Comparison of ENCODE assay signal across 8 cellular contexts in genomic region chr9:114238919-114239879, GRCh38.
A peak's percentile ranks its signal among the peaks of the same experiment; 100 is the strongest.
DNase-seq lines count a peak whose midpoint lies in the region; ATAC-seq and TF ChIP-seq lines count a peak whose summit lies in the region.

No MANE protein-coding gene starts in this region.

- TF ChIP-seq CTCF in GM12873 (IDR thresholded peaks at IDR 0.05; ENCODE audit: insufficient read depth, low read depth, low read length, missing control alignments) (peak; percentile 20), parathyroid adenoma (IDR thresholded peaks at IDR 0.05) (no peak), ovary (IDR thresholded peaks at IDR 0.05) (no peak)

- H3K27me3 ChIP-seq in parathyroid adenoma (ENCODE audit: control insufficient read depth, insufficient read depth, low read length) (no peaks in the 10 kb centered on the region), ovary (no peaks in the 10 kb centered on the region)

- no peak overlapping the region for H3K9ac ChIP-seq in parathyroid adenoma

- H3K4me3 ChIP-seq in parathyroid adenoma (ENCODE audit: low read depth, low read length): no peak overlapping the region
- no peak overlapping the region for H3K4me3 ChIP-seq in ovary

- H3K4me1 ChIP-seq in parathyroid adenoma: no peaks in the 10 kb centered on the region
- peaks cover 16% of the 10 kb centered on the region for H3K4me1 ChIP-seq in ovary (ENCODE audit: insufficient read depth)

- H3K36me3 ChIP-seq in parathyroid adenoma (ENCODE audit: control insufficient read depth, insufficient read depth, low read length) (no peaks in the 10 kb centered on the region), ovary (no peaks in the 10 kb centered on the region)

- no peak for ATAC-seq in GM18861 (IDR thresholded peaks at IDR 0.05; ENCODE audit: unreplicated experiment)
- no peak for ATAC-seq in HG02981 (IDR thresholded peaks at IDR 0.05; ENCODE audit: unreplicated experiment)
- ATAC-seq in GM18858 (IDR thresholded peaks at IDR 0.05; ENCODE audit: unreplicated experiment): no peak

- no peaks in the 10 kb centered on the region for H3K79me2 ChIP-seq in parathyroid adenoma

- no peak for TF ChIP-seq EP300 in ovary (IDR thresholded peaks at IDR 0.05)

- H3K9me3 ChIP-seq in parathyroid adenoma (ENCODE audit: control insufficient read depth, low read length) (no peaks in the 10 kb centered on the region), ovary (no peaks in the 10 kb centered on the region)

- H3K27ac ChIP-seq in parathyroid adenoma (peak overlapping the region; percentile 19), ovary (no peak overlapping the region)

- H2AFZ ChIP-seq in parathyroid adenoma: no peak overlapping the region

- 45 to 60% (median 46%) methylated on average over 14 of the region's 14 CpGs for WGBS in ovary, 3 donors

- peak; percentile 88 for DNase-seq in OCI-M1 (lab: John Stamatoyannopoulos, UW)
- DNase-seq in fibroblast of gingiva (ENCODE audit: low read depth): peak; percentile 24
- no peak for DNase-seq in ovary

- intact Hi-C loops in ovary (cut with DNase I): loop anchor here in 2 of 4 donors (5.0 to 10.0 kb wide), 3 partner anchors 64 to 146 kb away; partner anchors contain the start of genes AKNA (in 1 of the 2) and COL27A1 (in 1 of the 2)

- H3K4me2 ChIP-seq in parathyroid adenoma (ENCODE audit: low read length): no peak overlapping the region

- TF ChIP-seq POLR2A in ovary (IDR thresholded peaks at IDR 0.05): no peak

Comparison
In these comparisons a context has a peak if more than half of its experiments do, and no peak if none do; other contexts are left out.
1. DNase-seq: peak in OCI-M1 (single experiment) and fibroblast of gingiva (single experiment); none in ovary (0 of 5).